ENCODE assay signal across 1 cellular context in the genomic region with DNA sequence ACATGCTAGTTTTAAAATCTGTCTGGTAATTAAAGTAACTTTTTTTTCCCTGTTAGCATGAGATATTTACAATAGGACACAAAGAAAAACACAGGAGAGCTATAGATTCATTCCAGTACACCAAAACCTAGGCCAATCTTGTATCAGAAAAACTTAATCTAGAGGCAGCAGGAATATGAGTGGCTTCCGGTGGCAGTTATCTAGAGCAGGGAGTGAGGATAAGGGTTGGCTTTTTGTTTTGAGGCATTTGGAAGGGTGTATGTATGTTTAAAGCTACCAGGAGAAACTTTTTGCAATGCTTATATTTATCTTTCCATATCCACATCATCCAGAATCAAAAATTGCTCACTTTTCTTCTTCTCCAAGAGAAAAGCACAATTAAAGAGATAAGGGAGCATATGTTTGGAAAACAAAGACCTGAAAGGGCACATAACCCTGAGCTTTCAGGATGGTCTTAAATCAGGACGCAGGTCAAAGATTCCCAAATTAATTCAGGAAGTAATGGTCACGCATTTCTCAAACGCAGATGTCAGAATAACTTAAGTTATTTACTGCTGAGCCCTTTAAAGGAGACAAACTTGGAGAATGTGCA.
TF ChIP-seq lines count a peak whose summit lies in the region.

No MANE protein-coding gene starts in this region.

TF ChIP-seq in K562, 482 proteins besides CTCF, POLR2A, EP300 and RAD21 (continued from another document and continues in another):
- TF ChIP-seq GATAD2B (IDR thresholded peaks at IDR 0.05; ENCODE audit: borderline replicate concordance): 0 out of 2 replicates have a peak, but pooled peaks have one; percentile 46
- no peak for TF ChIP-seq SREBF1 (IDR thresholded peaks at IDR 0.05; ENCODE audit: borderline replicate concordance, low read depth, low read length)
- no peak for TF ChIP-seq ZNF408 (CRISPR knock-in tag; IDR thresholded peaks at IDR 0.05; ENCODE audit: low read depth)
- peak; percentile 81; the same call in 1 of the 2 replicates for TF ChIP-seq NBN (IDR thresholded peaks at IDR 0.05; ENCODE audit: low read depth)
- TF ChIP-seq, protein P1, sequence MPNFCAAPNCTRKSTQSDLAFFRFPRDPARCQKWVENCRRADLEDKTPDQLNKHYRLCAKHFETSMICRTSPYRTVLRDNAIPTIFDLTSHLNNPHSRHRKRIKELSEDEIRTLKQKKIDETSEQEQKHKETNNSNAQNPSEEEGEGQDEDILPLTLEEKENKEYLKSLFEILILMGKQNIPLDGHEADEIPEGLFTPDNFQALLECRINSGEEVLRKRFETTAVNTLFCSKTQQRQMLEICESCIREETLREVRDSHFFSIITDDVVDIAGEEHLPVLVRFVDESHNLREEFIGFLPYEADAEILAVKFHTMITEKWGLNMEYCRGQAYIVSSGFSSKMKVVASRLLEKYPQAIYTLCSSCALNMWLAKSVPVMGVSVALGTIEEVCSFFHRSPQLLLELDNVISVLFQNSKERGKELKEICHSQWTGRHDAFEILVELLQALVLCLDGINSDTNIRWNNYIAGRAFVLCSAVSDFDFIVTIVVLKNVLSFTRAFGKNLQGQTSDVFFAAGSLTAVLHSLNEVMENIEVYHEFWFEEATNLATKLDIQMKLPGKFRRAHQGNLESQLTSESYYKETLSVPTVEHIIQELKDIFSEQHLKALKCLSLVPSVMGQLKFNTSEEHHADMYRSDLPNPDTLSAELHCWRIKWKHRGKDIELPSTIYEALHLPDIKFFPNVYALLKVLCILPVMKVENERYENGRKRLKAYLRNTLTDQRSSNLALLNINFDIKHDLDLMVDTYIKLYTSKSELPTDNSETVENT (CRISPR knock-in tag; IDR thresholded peaks at IDR 0.05): no peak
- TF ChIP-seq ZNF699 (CRISPR knock-in tag; IDR thresholded peaks at IDR 0.05; ENCODE audit: insufficient replicate concordance): no peak
- TF ChIP-seq TFAM (CRISPR knock-in tag; conservative IDR thresholded peaks at IDR 0.05): no peak
- no peak for TF ChIP-seq MAFK (IDR thresholded peaks at IDR 0.05; ENCODE audit: low read length)
- TF ChIP-seq MYNN (IDR thresholded peaks at IDR 0.05): no peak
- no peak for TF ChIP-seq MYNN (CRISPR knock-in tag; IDR thresholded peaks at IDR 0.05)
- TF ChIP-seq, protein P2, sequence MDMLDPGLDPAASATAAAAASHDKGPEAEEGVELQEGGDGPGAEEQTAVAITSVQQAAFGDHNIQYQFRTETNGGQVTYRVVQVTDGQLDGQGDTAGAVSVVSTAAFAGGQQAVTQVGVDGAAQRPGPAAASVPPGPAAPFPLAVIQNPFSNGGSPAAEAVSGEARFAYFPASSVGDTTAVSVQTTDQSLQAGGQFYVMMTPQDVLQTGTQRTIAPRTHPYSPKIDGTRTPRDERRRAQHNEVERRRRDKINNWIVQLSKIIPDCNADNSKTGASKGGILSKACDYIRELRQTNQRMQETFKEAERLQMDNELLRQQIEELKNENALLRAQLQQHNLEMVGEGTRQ (CRISPR knock-in tag; IDR thresholded peaks at IDR 0.05): no peak
- TF ChIP-seq, protein P3, sequence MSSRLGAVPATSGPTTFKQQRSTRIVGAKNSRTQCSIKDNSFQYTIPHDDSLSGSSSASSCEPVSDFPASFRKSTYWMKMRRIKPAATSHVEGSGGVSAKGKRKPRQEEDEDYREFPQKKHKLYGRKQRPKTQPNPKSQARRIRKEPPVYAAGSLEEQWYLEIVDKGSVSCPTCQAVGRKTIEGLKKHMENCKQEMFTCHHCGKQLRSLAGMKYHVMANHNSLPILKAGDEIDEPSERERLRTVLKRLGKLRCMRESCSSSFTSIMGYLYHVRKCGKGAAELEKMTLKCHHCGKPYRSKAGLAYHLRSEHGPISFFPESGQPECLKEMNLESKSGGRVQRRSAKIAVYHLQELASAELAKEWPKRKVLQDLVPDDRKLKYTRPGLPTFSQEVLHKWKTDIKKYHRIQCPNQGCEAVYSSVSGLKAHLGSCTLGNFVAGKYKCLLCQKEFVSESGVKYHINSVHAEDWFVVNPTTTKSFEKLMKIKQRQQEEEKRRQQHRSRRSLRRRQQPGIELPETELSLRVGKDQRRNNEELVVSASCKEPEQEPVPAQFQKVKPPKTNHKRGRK (tag; IDR thresholded peaks at IDR 0.05): no peak
- TF ChIP-seq ZNF518B (CRISPR knock-in tag; IDR thresholded peaks at IDR 0.05): no peak
- TF ChIP-seq BCOR (IDR thresholded peaks at IDR 0.05): no peak
- no peak for TF ChIP-seq MCM5 (IDR thresholded peaks at IDR 0.05; ENCODE audit: low read depth)
- TF ChIP-seq ELK3 (CRISPR knock-in tag; IDR thresholded peaks at IDR 0.05): 0 out of 2 replicates have a peak, but pooled peaks have one; percentile 68
- TF ChIP-seq YBX1 (IDR thresholded peaks at IDR 0.05): no peak
- TF ChIP-seq, protein P4, sequence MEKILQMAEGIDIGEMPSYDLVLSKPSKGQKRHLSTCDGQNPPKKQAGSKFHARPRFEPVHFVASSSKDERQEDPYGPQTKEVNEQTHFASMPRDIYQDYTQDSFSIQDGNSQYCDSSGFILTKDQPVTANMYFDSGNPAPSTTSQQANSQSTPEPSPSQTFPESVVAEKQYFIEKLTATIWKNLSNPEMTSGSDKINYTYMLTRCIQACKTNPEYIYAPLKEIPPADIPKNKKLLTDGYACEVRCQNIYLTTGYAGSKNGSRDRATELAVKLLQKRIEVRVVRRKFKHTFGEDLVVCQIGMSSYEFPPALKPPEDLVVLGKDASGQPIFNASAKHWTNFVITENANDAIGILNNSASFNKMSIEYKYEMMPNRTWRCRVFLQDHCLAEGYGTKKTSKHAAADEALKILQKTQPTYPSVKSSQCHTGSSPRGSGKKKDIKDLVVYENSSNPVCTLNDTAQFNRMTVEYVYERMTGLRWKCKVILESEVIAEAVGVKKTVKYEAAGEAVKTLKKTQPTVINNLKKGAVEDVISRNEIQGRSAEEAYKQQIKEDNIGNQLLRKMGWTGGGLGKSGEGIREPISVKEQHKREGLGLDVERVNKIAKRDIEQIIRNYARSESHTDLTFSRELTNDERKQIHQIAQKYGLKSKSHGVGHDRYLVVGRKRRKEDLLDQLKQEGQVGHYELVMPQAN (IDR thresholded peaks at IDR 0.05; ENCODE audit: borderline replicate concordance): no peak
- no peak for TF ChIP-seq BRF2 (IDR thresholded peaks at IDR 0.05; ENCODE audit: borderline replicate concordance, insufficient read depth, insufficient read length)
- no peak for TF ChIP-seq ZNF146 (CRISPR knock-in tag; IDR thresholded peaks at IDR 0.05; ENCODE audit: unreplicated experiment)
- TF ChIP-seq BRD4 (IDR thresholded peaks at IDR 0.05): no peak
- TF ChIP-seq ZKSCAN3 (CRISPR knock-in tag; IDR thresholded peaks at IDR 0.05): no peak
- TF ChIP-seq PTRF (tag; IDR thresholded peaks at IDR 0.05): no peak
- TF ChIP-seq, protein P5, sequence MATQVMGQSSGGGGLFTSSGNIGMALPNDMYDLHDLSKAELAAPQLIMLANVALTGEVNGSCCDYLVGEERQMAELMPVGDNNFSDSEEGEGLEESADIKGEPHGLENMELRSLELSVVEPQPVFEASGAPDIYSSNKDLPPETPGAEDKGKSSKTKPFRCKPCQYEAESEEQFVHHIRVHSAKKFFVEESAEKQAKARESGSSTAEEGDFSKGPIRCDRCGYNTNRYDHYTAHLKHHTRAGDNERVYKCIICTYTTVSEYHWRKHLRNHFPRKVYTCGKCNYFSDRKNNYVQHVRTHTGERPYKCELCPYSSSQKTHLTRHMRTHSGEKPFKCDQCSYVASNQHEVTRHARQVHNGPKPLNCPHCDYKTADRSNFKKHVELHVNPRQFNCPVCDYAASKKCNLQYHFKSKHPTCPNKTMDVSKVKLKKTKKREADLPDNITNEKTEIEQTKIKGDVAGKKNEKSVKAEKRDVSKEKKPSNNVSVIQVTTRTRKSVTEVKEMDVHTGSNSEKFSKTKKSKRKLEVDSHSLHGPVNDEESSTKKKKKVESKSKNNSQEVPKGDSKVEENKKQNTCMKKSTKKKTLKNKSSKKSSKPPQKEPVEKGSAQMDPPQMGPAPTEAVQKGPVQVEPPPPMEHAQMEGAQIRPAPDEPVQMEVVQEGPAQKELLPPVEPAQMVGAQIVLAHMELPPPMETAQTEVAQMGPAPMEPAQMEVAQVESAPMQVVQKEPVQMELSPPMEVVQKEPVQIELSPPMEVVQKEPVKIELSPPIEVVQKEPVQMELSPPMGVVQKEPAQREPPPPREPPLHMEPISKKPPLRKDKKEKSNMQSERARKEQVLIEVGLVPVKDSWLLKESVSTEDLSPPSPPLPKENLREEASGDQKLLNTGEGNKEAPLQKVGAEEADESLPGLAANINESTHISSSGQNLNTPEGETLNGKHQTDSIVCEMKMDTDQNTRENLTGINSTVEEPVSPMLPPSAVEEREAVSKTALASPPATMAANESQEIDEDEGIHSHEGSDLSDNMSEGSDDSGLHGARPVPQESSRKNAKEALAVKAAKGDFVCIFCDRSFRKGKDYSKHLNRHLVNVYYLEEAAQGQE (CRISPR knock-in tag; IDR thresholded peaks at IDR 0.05; ENCODE audit: low read depth): no peak
- TF ChIP-seq VEZF1 (CRISPR knock-in tag; IDR thresholded peaks at IDR 0.05): peak; percentile 45; the same call in 1 of the 2 replicates
- TF ChIP-seq NCOA4 (IDR thresholded peaks at IDR 0.05; ENCODE audit: partially characterized antibody): no peak
- no peak for TF ChIP-seq MED1 (CRISPR knock-in tag; IDR thresholded peaks at IDR 0.05; ENCODE audit: borderline replicate concordance)
- TF ChIP-seq HDAC1 (IDR thresholded peaks at IDR 0.05): peak in 1 of 2 experiments; percentile 39; a peak in 1 of 4 replicates
- no peak for TF ChIP-seq ZNF445 (CRISPR knock-in tag; IDR thresholded peaks at IDR 0.05; ENCODE audit: low read depth)
- TF ChIP-seq ZBTB49 (CRISPR knock-in tag; IDR thresholded peaks at IDR 0.05; ENCODE audit: borderline replicate concordance): no peak
- no peak for TF ChIP-seq ARID2 (IDR thresholded peaks at IDR 0.05)
- TF ChIP-seq, protein P6, sequence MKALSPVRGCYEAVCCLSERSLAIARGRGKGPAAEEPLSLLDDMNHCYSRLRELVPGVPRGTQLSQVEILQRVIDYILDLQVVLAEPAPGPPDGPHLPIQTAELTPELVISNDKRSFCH (CRISPR knock-in tag; IDR thresholded peaks at IDR 0.05): no peak
- TF ChIP-seq, protein P6 (tag; IDR thresholded peaks at IDR 0.05): no peak
- TF ChIP-seq CBFA2T2 (conservative IDR thresholded peaks at IDR 0.05): peak; percentile 84
- TF ChIP-seq GATAD2A (IDR thresholded peaks at IDR 0.05): peak; percentile 66; the same call in 1 of the 2 replicates
